In the genomic region with DNA sequence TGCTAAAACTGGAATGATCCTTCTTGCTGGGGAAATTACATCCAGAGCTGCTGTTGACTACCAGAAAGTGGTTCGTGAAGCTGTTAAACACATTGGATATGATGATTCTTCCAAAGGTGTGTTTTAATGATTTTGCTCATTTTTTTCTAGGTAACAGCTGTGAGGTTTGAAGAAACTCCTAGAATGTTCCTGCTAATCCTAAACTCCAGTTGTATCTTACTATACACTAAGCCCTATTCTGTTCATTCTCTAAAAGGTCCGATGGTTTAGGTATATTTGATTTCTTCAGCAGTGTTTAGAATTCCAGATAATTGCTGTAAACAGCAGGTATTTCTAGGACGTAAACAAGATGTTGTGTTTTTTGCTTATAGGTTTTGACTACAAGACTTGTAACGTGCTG, we compare ENCODE assay signal across 8 cellular contexts. TPM values are rescaled to one million over a fixed set of nuclear protein-coding genes. Genes with fewer than 3 reads are reported as not detected.
A peak's percentile ranks its signal among the peaks of the same experiment; 100 is the strongest.
DNase-seq lines count a peak whose midpoint lies in the region; ATAC-seq, FAIRE-seq and TF ChIP-seq lines count a peak whose summit lies in the region.

No MANE protein-coding gene starts in this region.

- H3K36me3 ChIP-seq in Karpas-422 (ENCODE audit: insufficient read depth, low read length): peaks cover 59% of the 10 kb centered on the region

- peaks cover 64% of the 10 kb centered on the region for H3K4me1 Mint-ChIP-seq in nephron

- peak overlapping the region; percentile 92 for H3K4me2 ChIP-seq in Karpas-422 (ENCODE audit: low read depth, low read length, poor library complexity, severe bottlenecking)

- no peaks in the 10 kb centered on the region for H3K27me3 Mint-ChIP-seq in nephron (ENCODE audit: low read depth)

- peaks cover 58% of the 10 kb centered on the region for H3K36me3 Mint-ChIP-seq in nephron (ENCODE audit: low read depth)

- ATAC-seq in HG03095 (IDR thresholded peaks at IDR 0.05; ENCODE audit: unreplicated experiment): no peak

- H3K9me3 Mint-ChIP-seq in nephron: no peaks in the 10 kb centered on the region

- peak overlapping the region; percentile 94 to 99 (median 96) for H3K4me3 Mint-ChIP-seq in nephron

- H4K20me1 ChIP-seq in Karpas-422 (ENCODE audit: insufficient read depth, low read depth, low read length): peaks cover 36% of the 10 kb centered on the region

- H3K9ac ChIP-seq in Karpas-422 (ENCODE audit: low read length): 0 out of 2 replicates have a peak overlapping the region, but pooled peaks have one; percentile 99

- TF ChIP-seq CTCF in AG10803 (conservative IDR thresholded peaks at IDR 0.05; ENCODE audit: low read length): no peak
- TF ChIP-seq CTCF in nephron (IDR thresholded peaks at IDR 0.05; ENCODE audit: unreplicated experiment in 3 of 3): no peak
- no peak for TF ChIP-seq CTCF in D721Med (IDR thresholded peaks at IDR 0.05; ENCODE audit: insufficient read depth, missing control alignments)

- DNase-seq in AG10803 (ENCODE audit: low read depth) (no peak), Karpas-422 (no peak), DMS153 (lab: John Stamatoyannopoulos, UW) (no peak), D721Med (ENCODE audit: insufficient read length, low spot score) (no peak), 8988T (no peak)

- no peaks in the 10 kb centered on the region for H3K27me3 ChIP-seq in Karpas-422 (ENCODE audit: low read length)

- H3K4me1 ChIP-seq in Karpas-422 (ENCODE audit: low read length): peaks cover 35% of the 10 kb centered on the region

- no peak overlapping the region for H2AFZ ChIP-seq in Karpas-422 (ENCODE audit: low read length)

- no peaks in the 10 kb centered on the region for H3K9me2 ChIP-seq in Karpas-422 (replicated peaks; ENCODE audit: insufficient read depth, low read length)

- no peaks in the 10 kb centered on the region for H3K9me3 ChIP-seq in Karpas-422 (ENCODE audit: low read length)

- H3K4me3 ChIP-seq in AG10803 (ENCODE audit: low read length) (peak overlapping the region; percentile 99), Karpas-422 (ENCODE audit: low read length) (peak overlapping the region; percentile 77)

- peaks cover 48% of the 10 kb centered on the region for H3K79me2 ChIP-seq in Karpas-422 (ENCODE audit: low read length)

- H3K27ac ChIP-seq in Karpas-422 (ENCODE audit: low read length) (peak overlapping the region; percentile 89), cingulate gyrus (ENCODE audit: low read depth, low read length) (peak overlapping the region; percentile 49)

- peak overlapping the region in 1 of 3 experiments; percentile 100 for H3K27ac Mint-ChIP-seq in nephron

- FAIRE-seq in D721Med (lab: Jason Lieb, UNC): no peak

RNA-seq across cellular contexts. Expression of a gene that starts 2.3 kb away (rescaled TPM):
- total RNA-seq in Karpas-422 (2014; rRNA removed; shearing (Covaris generic); ENCODE audit: low replicate concordance): 324 and 544 TPM in 2 replicates

RNA-seq across cellular contexts. Expression of a gene that starts 20.0 kb away (rescaled TPM):
- total RNA-seq in Karpas-422 (2014; rRNA removed; shearing (Covaris generic); ENCODE audit: low replicate concordance): 31.6 and 47.0 TPM in 2 replicates

RNA-seq across cellular contexts. Expression of a gene that starts 36.1 kb away (rescaled TPM):
- 122 and 141 TPM in 2 replicates for total RNA-seq in Karpas-422 (2014; rRNA removed; shearing (Covaris generic); ENCODE audit: low replicate concordance)

RNA-seq across cellular contexts. Expression of a gene that starts 43.0 kb away (rescaled TPM):
- total RNA-seq in Karpas-422 (2014; rRNA removed; shearing (Covaris generic); ENCODE audit: low replicate concordance): 0.29 TPM in 1 of 2 replicates, not detected in the other

RNA-seq across cellular contexts. Expression of a gene that starts 54.3 kb away (rescaled TPM):
- 332 and 398 TPM in 2 replicates for total RNA-seq in Karpas-422 (2014; rRNA removed; shearing (Covaris generic); ENCODE audit: low replicate concordance)
